In genomic region chr20:50845566-50846211, GRCh38 we compare ENCODE assay signal across 13 cellular contexts.
"Had no signal": no experiment of that assay in that cellular context is flagged by ENCODE, and none has a peak within 500 bp of the region (broad histone marks: within the 10 kb centered on the region; RNA-seq: fewer than 3 reads in every experiment).

No MANE protein-coding gene starts in this region.

- H3K9me3 ChIP-seq: ascending aorta, gastrocnemius medialis, pancreas had no signal

- DNase-seq: activated CD4-positive, alpha-beta T cell treated with anti-CD3 and anti-CD28 coated beads, Interleukin-2, amount 50 U/mL, for 4 hours; activated CD8-positive, alpha-beta memory T cell treated with anti-CD3 and anti-CD28 coated beads, Interleukin-2, amount 50 U/mL, for 4 hours; activated gamma-delta T cell treated with Interleukin-2 at 50 U/mL for 16 hours; activated naive CD8-positive, alpha-beta T cell treated with anti-CD3 and anti-CD28 coated beads, Interleukin-2, amount 10 ng/mL, durations not matched to agents 7 days and 5 days; activated T-cell treated with anti-CD3 and anti-CD28 coated beads, Interleukin-2, amount 50 U/mL, for 72 hours; gastrocnemius medialis; kidney glomerular epithelial cell; pancreas; stimulated activated CD4-positive, alpha-beta T cell treated with anti-CD3 and anti-CD28 coated beads, Interleukin-2, amount 100 ng/mL, for 48 hours had no signal

- H3K27me3 ChIP-seq: ascending aorta, dorsolateral prefrontal cortex, gastrocnemius medialis, pancreas had no signal

- ATAC-seq: gastrocnemius medialis, pancreas had no signal

- H3K9me3 Mint-ChIP-seq: activated naive CD8-positive, alpha-beta T cell treated with anti-CD3 and anti-CD28 coated beads, Interleukin-2, amount 10 ng/mL, durations not matched to agents 7 days and 5 days; activated T-cell treated with anti-CD3 and anti-CD28 coated beads, Interleukin-2, amount 50 U/mL, for 72 hours; stimulated activated naive CD8-positive, alpha-beta T cell treated with anti-CD3 and anti-CD28 coated beads, Interleukin-15, Interleukin-2, amounts not matched to agents 100 ng/mL and 50 ng/mL, for 24 hours had no signal

- H3K27ac Mint-ChIP-seq: activated T-cell treated with anti-CD3 and anti-CD28 coated beads, Interleukin-2, amount 50 U/mL, for 72 hours had no signal

- H3K4me3 ChIP-seq: ascending aorta, dorsolateral prefrontal cortex, gastrocnemius medialis, pancreas had no signal

- H3K36me3 ChIP-seq: ascending aorta, gastrocnemius medialis, pancreas had no signal

- H3K27me3 Mint-ChIP-seq: activated naive CD8-positive, alpha-beta T cell treated with anti-CD3 and anti-CD28 coated beads, Interleukin-2, amount 10 ng/mL, durations not matched to agents 7 days and 5 days; stimulated activated naive CD8-positive, alpha-beta T cell treated with anti-CD3 and anti-CD28 coated beads, Interleukin-15, Interleukin-2, amounts not matched to agents 100 ng/mL and 50 ng/mL, for 24 hours had no signal

- H3K4me3 Mint-ChIP-seq: stimulated activated naive CD8-positive, alpha-beta T cell treated with anti-CD3 and anti-CD28 coated beads, Interleukin-15, Interleukin-2, amounts not matched to agents 100 ng/mL and 50 ng/mL, for 24 hours had no signal

- FAIRE-seq: endometrium, pancreas had no signal

- H3K27ac ChIP-seq: dorsolateral prefrontal cortex, gastrocnemius medialis, pancreas had no signal
